13 cellular contexts compared by ENCODE assay signal in genomic region chr5:394671-395155, GRCh38. TPM values are rescaled to one million over a fixed set of nuclear protein-coding genes. Genes with fewer than 3 reads are reported as not detected.
DNase-seq lines count a peak whose midpoint lies in the region; ATAC-seq lines count a peak whose summit lies in the region.
"Had no signal": no experiment of that assay in that cellular context is flagged by ENCODE, and none has a peak within 500 bp of the region (broad histone marks: within the 10 kb centered on the region; RNA-seq: fewer than 3 reads in every experiment).

No MANE protein-coding gene starts in this region.

- H3K4me1 ChIP-seq in NT2/D1 (ENCODE audit: insufficient read depth, insufficient read length), result peaks cover 21% of the 10 kb centered on the region
- H3K4me1 ChIP-seq: Caco-2 had no signal

- H3K9ac ChIP-seq in NT2/D1 (ENCODE audit: insufficient read length, low read depth), result peak overlapping the region; percentile 26

- intact Hi-C loops in sciatic nerve (cut with DNase I), result no loop called here

- no peak overlapping the region for H3K27ac ChIP-seq in caudate nucleus (ENCODE audit: low read depth, low read length)
- H3K27ac ChIP-seq: body of pancreas, ovary had no signal

- no peak for ATAC-seq in sciatic nerve
- ATAC-seq in HG03521 (IDR thresholded peaks at IDR 0.05; ENCODE audit: unreplicated experiment), result no peak

- H3K4me3 ChIP-seq in H7 (ENCODE audit: insufficient read depth, low read depth, low read length), result no peak overlapping the region
- no peak overlapping the region for H3K4me3 ChIP-seq in NT2/D1 (ENCODE audit: insufficient read length, low read depth)
- H3K4me3 ChIP-seq: body of pancreas, ovary had no signal

- H3K27me3 ChIP-seq in H7 (ENCODE audit: control insufficient read depth, insufficient read depth, low read length), result no peaks in the 10 kb centered on the region
- H3K27me3 ChIP-seq in NT2/D1 (ENCODE audit: insufficient read depth, insufficient read length), result no peaks in the 10 kb centered on the region
- H3K27me3 ChIP-seq: body of pancreas, ovary had no signal

- no peaks in the 10 kb centered on the region for H3K9me3 ChIP-seq in NT2/D1 (ENCODE audit: insufficient read depth, low read length)
- H3K9me3 ChIP-seq: body of pancreas, Caco-2, ovary had no signal

- H3K36me3 ChIP-seq in H7 (replicated peaks; ENCODE audit: control insufficient read depth, insufficient read depth, low read length) (no peaks in the 10 kb centered on the region), NT2/D1 (ENCODE audit: insufficient read depth, insufficient read length, low read length) (no peaks in the 10 kb centered on the region)
- H3K36me3 ChIP-seq: ovary had no signal

- peak; percentile 47 for DNase-seq in H7
- no peak for DNase-seq in NT2/D1 (ENCODE audit: low read depth, low spot score)
- DNase-seq in ecto neural progenitor cell (ENCODE audit: low spot score), result peak; percentile 48
- DNase-seq in sciatic nerve (ENCODE audit: low spot score), result peak; percentile 42
- DNase-seq in occipital lobe (lab: John Stamatoyannopoulos, UW), result no peak
- DNase-seq in caudate nucleus (lab: John Stamatoyannopoulos, UW), result no peak
- DNase-seq: Caco-2; Kasumi-1; stimulated activated CD4-positive, alpha-beta T cell treated with anti-CD3 and anti-CD28 coated beads, Interleukin-2, amount 100 ng/mL, for 48 hours; T-helper 9 cell had no signal

RNA-seq across cellular contexts. Expression of gene EXOC3, which starts 48.3 kb away (rescaled TPM):
- 20.5 and 24.1 TPM in 2 replicates for total RNA-seq in H7 (2014; rRNA removed; shearing (Covaris generic))
- 58.4 TPM for total RNA-seq in sciatic nerve
- 21.5 TPM for total RNA-seq in occipital lobe

Comparison
In these comparisons a context has a peak if more than half of its experiments do, and no peak if none do; other contexts are left out.
1. DNase-seq: peak in H7 (single experiment), ecto neural progenitor cell (single experiment) and sciatic nerve (single experiment); none in NT2/D1 (single experiment), occipital lobe (single experiment) and caudate nucleus (0 of 61).